In the genomic region with DNA sequence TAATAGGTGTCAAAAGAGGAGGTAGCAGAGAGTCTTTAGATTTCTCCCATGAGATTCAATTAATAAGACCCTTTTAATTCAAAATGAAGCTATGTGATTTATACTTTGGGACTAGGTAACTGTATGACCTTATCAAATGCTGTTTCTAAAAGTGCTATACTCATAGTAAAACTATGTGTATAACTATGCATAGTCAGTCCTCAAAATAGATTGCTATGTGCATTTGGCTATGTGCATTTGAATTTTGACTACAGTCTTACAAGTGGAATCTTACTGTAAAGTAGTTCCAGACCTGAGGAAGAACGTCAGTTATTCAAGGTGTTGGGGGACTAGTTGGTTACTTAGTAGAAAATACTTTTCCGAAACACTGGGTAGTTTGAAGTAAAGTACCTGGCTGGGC, we compare ENCODE assay signal across 11 cellular contexts.
"Had no signal": no experiment of that assay in that cellular context is flagged by ENCODE, and none has a peak within 500 bp of the region (broad histone marks: within the 10 kb centered on the region; RNA-seq: fewer than 3 reads in every experiment).

No MANE protein-coding gene starts in this region.

- H3K9me3 ChIP-seq: tibial artery had no signal

- DNase-seq: anterior cingulate cortex; brain microvascular endothelial cell; central memory CD4-positive, alpha-beta T cell; effector CD4-positive, alpha-beta T cell; occipital lobe; stimulated activated CD4-positive, alpha-beta T cell treated with anti-CD3 and anti-CD28 coated beads, Interleukin-12 subunit alpha, Interleukin-12 subunit beta, amount 100 ng/mL, for 4 hours; stimulated activated CD4-positive, alpha-beta T cell treated with anti-CD3 and anti-CD28 coated beads, Interleukin-1b, Interleukin-23, amount 100 ng/mL, for 48 hours; stimulated activated naive CD8-positive, alpha-beta T cell treated with anti-CD3 and anti-CD28 coated beads, Interleukin-15, Interleukin-2, amounts not matched to agents 100 U/mL and 50 U/mL, for 24 hours; substantia nigra; tibial artery had no signal

- ATAC-seq: stimulated activated naive CD8-positive, alpha-beta T cell treated with anti-CD3 and anti-CD28 coated beads, Interleukin-15, Interleukin-2, amounts not matched to agents 100 U/mL and 50 U/mL, for 24 hours had no signal

- H3K36me3 ChIP-seq: brain microvascular endothelial cell, tibial artery had no signal

- H3K4me3 ChIP-seq: lung, tibial artery had no signal

- H3K27ac ChIP-seq: brain microvascular endothelial cell, tibial artery had no signal

- H3K27me3 ChIP-seq: brain microvascular endothelial cell, tibial artery had no signal
